Comparison of ENCODE assay signal across 10 cellular contexts in the genomic region with DNA sequence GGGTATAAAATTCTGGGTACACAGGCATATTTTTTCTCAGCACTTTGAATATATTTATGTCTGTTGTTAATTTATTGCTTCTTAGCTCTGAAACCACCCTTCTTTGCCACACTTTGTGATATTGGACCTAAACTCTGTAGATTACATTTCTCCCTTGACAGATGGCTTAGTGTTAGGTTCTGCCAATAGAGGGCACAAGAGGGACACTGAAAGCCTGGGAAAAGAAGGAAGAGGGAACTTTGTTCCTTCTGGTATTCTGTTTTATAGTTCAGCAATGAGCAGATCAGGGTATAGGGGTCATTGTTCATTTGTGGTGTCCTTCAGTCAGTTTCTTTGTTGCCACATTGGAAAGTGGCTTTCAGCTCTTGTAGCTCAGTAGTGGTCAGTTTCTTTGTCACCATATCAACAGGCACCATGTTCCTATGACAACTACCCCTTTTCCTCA.
A peak's percentile ranks its signal among the peaks of the same experiment; 100 is the strongest.
DNase-seq lines count a peak whose midpoint lies in the region; ATAC-seq and TF ChIP-seq lines count a peak whose summit lies in the region.
"Had no signal": no experiment of that assay in that cellular context is flagged by ENCODE, and none has a peak within 500 bp of the region (broad histone marks: within the 10 kb centered on the region; RNA-seq: fewer than 3 reads in every experiment).

No MANE protein-coding gene starts in this region.

- H3K36me3 ChIP-seq in Caco-2 (ENCODE audit: control insufficient read depth, insufficient read depth, low read length) (no peaks in the 10 kb centered on the region), Karpas-422 (ENCODE audit: insufficient read depth, low read length) (no peaks in the 10 kb centered on the region), Panc1 (ENCODE audit: control insufficient read depth, insufficient read depth, low read length) (no peaks in the 10 kb centered on the region)

- DNase-seq in Caco-2 (peak in 1 of 2 experiments; percentile 54), Karpas-422 (peak; percentile 53), Panc1 (ENCODE audit: low read depth, low spot score) (no peak), iPS DF 4.7 (ENCODE audit: extremely low read depth, low spot score) (peak; percentile 25), AG08396 (ENCODE audit: low spot score) (no peak), NK-92 (lab: John Stamatoyannopoulos, UW; ENCODE audit: unreplicated experiment) (no peak)
- no peak for DNase-seq in activated T-helper 1 cell treated with anti-CD3 and anti-CD28 coated beads, Interleukin-12 subunit alpha, Interleukin-12 subunit beta, Interleukin-2, Interleukin-4 antibody, amounts not matched to agents 30 ng/mL and 10 ng/mL and 1 ng/mL, durations not matched to agents 14 hours and 24 hours and 36 hours (ENCODE audit: low spot score)
- DNase-seq: DMS153 had no signal

- H3K9me3 Mint-ChIP-seq in Caco-2 (ENCODE audit: unreplicated experiment): peaks cover 34% of the 10 kb centered on the region
- peaks cover 3% of the 10 kb centered on the region for H3K9me3 Mint-ChIP-seq in activated T-helper 1 cell treated with anti-CD3 and anti-CD28 coated beads, Interleukin-12 subunit alpha, Interleukin-12 subunit beta, Interleukin-2, Interleukin-4 antibody, amounts not matched to agents 30 ng/mL and 10 ng/mL and 1 ng/mL, durations not matched to agents 14 hours and 24 hours and 36 hours

- no peaks in the 10 kb centered on the region for H3K27me3 Mint-ChIP-seq in Caco-2 (ENCODE audit: insufficient read depth, unreplicated experiment)
- peaks cover 5% of the 10 kb centered on the region for H3K27me3 Mint-ChIP-seq in activated T-helper 1 cell treated with anti-CD3 and anti-CD28 coated beads, Interleukin-12 subunit alpha, Interleukin-12 subunit beta, Interleukin-2, Interleukin-4 antibody, amounts not matched to agents 30 ng/mL and 10 ng/mL and 1 ng/mL, durations not matched to agents 14 hours and 24 hours and 36 hours (ENCODE audit: insufficient read depth)

- no peaks in the 10 kb centered on the region for H4K20me1 ChIP-seq in Karpas-422 (ENCODE audit: insufficient read depth, low read depth, low read length)

- H3K27ac ChIP-seq in Karpas-422 (ENCODE audit: low read length): no peak overlapping the region
- no peak overlapping the region for H3K27ac ChIP-seq in Panc1 (ENCODE audit: low read length)

- H2AFZ ChIP-seq in Karpas-422 (ENCODE audit: low read length): no peak overlapping the region

- H3K4me2 ChIP-seq in Karpas-422 (ENCODE audit: low read depth, low read length, poor library complexity, severe bottlenecking): no peak overlapping the region

- H3K36me3 Mint-ChIP-seq in Caco-2 (ENCODE audit: insufficient read depth, unreplicated experiment): peaks cover 6% of the 10 kb centered on the region
- H3K36me3 Mint-ChIP-seq in activated T-helper 1 cell treated with anti-CD3 and anti-CD28 coated beads, Interleukin-12 subunit alpha, Interleukin-12 subunit beta, Interleukin-2, Interleukin-4 antibody, amounts not matched to agents 30 ng/mL and 10 ng/mL and 1 ng/mL, durations not matched to agents 14 hours and 24 hours and 36 hours (ENCODE audit: low read depth): no peaks in the 10 kb centered on the region

- H3K27me3 ChIP-seq in Caco-2 (replicated peaks; ENCODE audit: control insufficient read depth, insufficient read depth, low read length) (no peaks in the 10 kb centered on the region), Karpas-422 (ENCODE audit: low read length) (no peaks in the 10 kb centered on the region), Panc1 (ENCODE audit: control insufficient read depth, insufficient read depth, low read length) (no peaks in the 10 kb centered on the region)

- H3K9me2 ChIP-seq in Karpas-422 (replicated peaks; ENCODE audit: insufficient read depth, low read length): no peaks in the 10 kb centered on the region; the same call in 1 of the 2 replicates

- H3K4me3 ChIP-seq in Caco-2 (ENCODE audit: low read depth, low read length): no peak overlapping the region
- H3K4me3 ChIP-seq in Karpas-422 (ENCODE audit: low read length): no peak overlapping the region
- no peak overlapping the region for H3K4me3 ChIP-seq in Panc1 (ENCODE audit: low read depth in 2 of 2, low read length in 2 of 2)
- H3K4me3 ChIP-seq: lung had no signal

- peaks cover 12% of the 10 kb centered on the region for H3K4me1 Mint-ChIP-seq in Caco-2 (ENCODE audit: low read depth, unreplicated experiment)
- H3K4me1 Mint-ChIP-seq in activated T-helper 1 cell treated with anti-CD3 and anti-CD28 coated beads, Interleukin-12 subunit alpha, Interleukin-12 subunit beta, Interleukin-2, Interleukin-4 antibody, amounts not matched to agents 30 ng/mL and 10 ng/mL and 1 ng/mL, durations not matched to agents 14 hours and 24 hours and 36 hours (ENCODE audit: low read depth): no peaks in the 10 kb centered on the region

- H3K27ac Mint-ChIP-seq in Caco-2 (ENCODE audit: unreplicated experiment): no peak overlapping the region
- H3K27ac Mint-ChIP-seq in activated T-helper 1 cell treated with anti-CD3 and anti-CD28 coated beads, Interleukin-12 subunit alpha, Interleukin-12 subunit beta, Interleukin-2, Interleukin-4 antibody, amounts not matched to agents 30 ng/mL and 10 ng/mL and 1 ng/mL, durations not matched to agents 14 hours and 24 hours and 36 hours: no peak overlapping the region

- no peak overlapping the region for H3K4me3 Mint-ChIP-seq in Caco-2 (ENCODE audit: unreplicated experiment)
- no peak overlapping the region for H3K4me3 Mint-ChIP-seq in activated T-helper 1 cell treated with anti-CD3 and anti-CD28 coated beads, Interleukin-12 subunit alpha, Interleukin-12 subunit beta, Interleukin-2, Interleukin-4 antibody, amounts not matched to agents 30 ng/mL and 10 ng/mL and 1 ng/mL, durations not matched to agents 14 hours and 24 hours and 36 hours

- ATAC-seq in Panc1 (no peak), HG02884 (IDR thresholded peaks at IDR 0.05; ENCODE audit: unreplicated experiment) (no peak)

- BruUV-seq in Caco-2 (replicated peaks; lab: Mats Ljungman, UMichigan) (no TSS peak), Panc1 (replicated peaks; lab: Mats Ljungman, UMichigan) (no TSS peak)

- in situ Hi-C loops in Panc1 (cut with HindIII; ENCODE audit: low pct_unique_long_range_greater_than_20kb, low sequenced_read_pairs): no loop called here

- H3K4me1 ChIP-seq in Caco-2 (peaks cover 7% of the 10 kb centered on the region), Karpas-422 (ENCODE audit: low read length) (no peaks in the 10 kb centered on the region), Panc1 (ENCODE audit: control insufficient read depth, insufficient read depth, low read length) (no peaks in the 10 kb centered on the region)

- intact Hi-C loops in Caco-2 (cut with micrococcal nuclease; ENCODE audit: unreplicated experiment): loop anchor here (1.0 to 2.0 kb wide), 2 partner anchors 319 to 559 kb away; no protein-coding TSS in a partner anchor
- intact Hi-C loops in Panc1 (cut with micrococcal nuclease; ENCODE audit: unreplicated experiment): no loop called here
- intact Hi-C loops in activated T-helper 1 cell treated with anti-CD3 and anti-CD28 coated beads, Interleukin-12 subunit alpha, Interleukin-12 subunit beta, Interleukin-2, Interleukin-4 antibody, amounts not matched to agents 30 ng/mL and 10 ng/mL and 1 ng/mL, durations not matched to agents 14 hours and 24 hours and 36 hours (cut with micrococcal nuclease): no loop called here

- peaks cover 18% of the 10 kb centered on the region for H3K9me3 ChIP-seq in Caco-2
- H3K9me3 ChIP-seq in Karpas-422 (ENCODE audit: low read length): no peaks in the 10 kb centered on the region
- no peaks in the 10 kb centered on the region; the same call in 1 of the 2 replicates for H3K9me3 ChIP-seq in Panc1 (ENCODE audit: control insufficient read depth, insufficient read depth, low read depth, low read length)

- CTCF ChIA-PET in Caco-2 (lab: Charles Lee): no interaction called here
- CTCF ChIA-PET in Panc1 (lab: Charles Lee): no interaction called here

- TF ChIP-seq CTCF in Caco-2 (IDR thresholded peaks at IDR 0.05; ENCODE audit: insufficient read depth in 1 of 2, low read depth in 1 of 2, low read length in 1 of 2, severe bottlenecking in 1 of 2, unreplicated experiment in 1 of 2) (peak; percentile 48 to 64), Panc1 (IDR thresholded peaks at IDR 0.05) (peak; percentile 20; the same call in 1 of the 2 replicates)

- no peaks in the 10 kb centered on the region for H3K79me2 ChIP-seq in Karpas-422 (ENCODE audit: low read length)

- no peak overlapping the region for H3K9ac ChIP-seq in Karpas-422 (ENCODE audit: low read length)

- POLR2A ChIA-PET in Caco-2 (lab: Charles Lee): no interaction called here
- POLR2A ChIA-PET in Panc1 (lab: Charles Lee): no interaction called here

Comparison
In these comparisons a context has a peak if more than half of its experiments do, and no peak if none do; other contexts are left out.
1. DNase-seq: peak in Karpas-422 (single experiment) and iPS DF 4.7 (single experiment); none in Panc1 (single experiment), activated T-helper 1 cell treated with anti-CD3 and anti-CD28 coated beads, Interleukin-12 subunit alpha, Interleukin-12 subunit beta, Interleukin-2, Interleukin-4 antibody, amounts not matched to agents 30 ng/mL and 10 ng/mL and 1 ng/mL, durations not matched to agents 14 hours and 24 hours and 36 hours (single experiment), AG08396 (single experiment) and NK-92 (single experiment).